In the genomic region with DNA sequence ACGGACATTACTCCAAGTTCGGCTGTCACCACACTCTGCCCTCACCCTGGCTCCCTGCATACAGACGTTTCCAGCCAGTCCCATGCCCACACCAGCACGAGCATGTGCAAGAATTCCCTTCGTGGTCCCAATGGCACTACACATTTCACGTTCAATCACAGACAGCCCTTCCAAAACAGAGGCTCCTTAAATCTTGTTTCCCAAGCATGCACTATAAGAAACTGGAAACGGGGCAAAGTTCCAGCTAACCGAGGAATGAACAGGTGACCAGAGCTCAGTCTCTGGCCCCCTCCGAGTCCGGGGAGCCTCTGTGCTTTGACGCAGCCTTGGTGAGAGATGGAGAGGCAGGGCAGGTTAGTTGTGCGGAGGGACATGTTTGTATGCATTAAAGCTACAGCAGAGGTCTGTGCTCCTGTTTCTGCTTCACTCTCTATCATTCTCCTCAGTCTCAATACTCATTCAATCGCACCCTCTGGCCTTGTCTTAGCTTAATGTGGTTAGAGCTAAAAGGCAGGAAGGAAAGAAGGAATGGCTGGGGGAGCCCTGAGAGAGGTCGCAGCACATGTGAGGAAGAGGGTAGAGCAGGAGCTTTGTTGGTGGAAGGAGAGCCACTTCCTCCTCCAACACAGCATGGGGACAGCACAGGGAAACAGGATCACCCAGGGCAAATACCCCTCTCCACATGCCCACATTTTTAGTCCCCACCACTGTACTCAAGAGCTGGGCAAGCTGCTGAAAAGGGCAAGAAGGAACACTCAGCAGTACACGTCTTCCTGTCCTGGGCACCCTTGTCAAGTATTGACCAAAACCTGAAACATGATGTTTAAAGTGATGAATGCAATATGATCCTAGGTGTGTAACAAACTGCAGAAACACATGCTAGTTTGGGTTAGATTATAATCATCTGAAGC, we compare ENCODE assay signal across 12 cellular contexts. TPM values are rescaled to one million over a fixed set of nuclear protein-coding genes. Genes with fewer than 3 reads are reported as not detected.
DNase-seq lines count a peak whose midpoint lies in the region; ATAC-seq and TF ChIP-seq lines count a peak whose summit lies in the region.
"Had no signal": no experiment of that assay in that cellular context is flagged by ENCODE, and none has a peak within 500 bp of the region (broad histone marks: within the 10 kb centered on the region; RNA-seq: fewer than 3 reads in every experiment).

No MANE protein-coding gene starts in this region.

- peak overlapping the region; percentile 1 for H3K4me3 ChIP-seq in CD8-positive, alpha-beta memory T cell (ENCODE audit: low read length)
- H3K4me3 ChIP-seq: SK-N-MC had no signal

- TF ChIP-seq CTCF in brain (conservative IDR thresholded peaks at IDR 0.05), result no peak
- TF ChIP-seq CTCF in nephron (IDR thresholded peaks at IDR 0.05; ENCODE audit: unreplicated experiment in 3 of 3), result no peak

- CTCF ChIA-PET in CD8-positive, alpha-beta memory T cell (lab: Charles Lee), result interaction anchor here (1.1 to 4.0 kb wide), 7 partner anchors 11 to 158 kb away, joined by 3 to 38 read pairs (median 4); partner anchors contain the start of genes ISCU and SELPLG

- peaks cover 1 to 9% (median 3%) of the 10 kb centered on the region in 3 donors for H3K36me3 Mint-ChIP-seq in CD8-positive, alpha-beta memory T cell
- H3K36me3 Mint-ChIP-seq in brain (peaks cover 55% of the 10 kb centered on the region), nephron (ENCODE audit: low read depth) (peaks cover 45% of the 10 kb centered on the region)

- no peaks in the 10 kb centered on the region for H3K27me3 Mint-ChIP-seq in CD8-positive, alpha-beta memory T cell
- no peaks in the 10 kb centered on the region for H3K27me3 Mint-ChIP-seq in brain
- no peaks in the 10 kb centered on the region for H3K27me3 Mint-ChIP-seq in nephron (ENCODE audit: low read depth)

- H3K27ac Mint-ChIP-seq in CD8-positive, alpha-beta memory T cell, result peak overlapping the region in 5 of 8 donors; percentile 34 to 86 (median 63)
- peak overlapping the region; percentile 29 to 95 (median 51) for H3K27ac Mint-ChIP-seq in brain
- H3K27ac Mint-ChIP-seq in nephron, result peak overlapping the region; percentile 70 to 75 (median 72)

- H3K4me1 ChIP-seq in CD8-positive, alpha-beta memory T cell (ENCODE audit: insufficient read depth, low read length), result peaks cover 20% of the 10 kb centered on the region

- no peak for DNase-seq in CD8-positive, alpha-beta memory T cell
- peak; percentile 41 to 59 for DNase-seq in Kasumi-1 (lab: John Stamatoyannopoulos, UW)
- DNase-seq in effector CD8-positive, alpha-beta T cell (lab: John Stamatoyannopoulos, UW), result no peak
- DNase-seq: central memory CD4-positive, alpha-beta T cell; DMS 273 treated with DMSO at 0.1 percent for 48 hours; NCI-H1105 had no signal

- no peaks in the 10 kb centered on the region for H3K9me3 Mint-ChIP-seq in CD8-positive, alpha-beta memory T cell
- H3K9me3 Mint-ChIP-seq in brain (no peaks in the 10 kb centered on the region), nephron (no peaks in the 10 kb centered on the region)

- ATAC-seq in GM18861 (IDR thresholded peaks at IDR 0.05; ENCODE audit: unreplicated experiment) (no peak), HG02852 (IDR thresholded peaks at IDR 0.05; ENCODE audit: unreplicated experiment) (no peak), HG03442 (IDR thresholded peaks at IDR 0.05; ENCODE audit: unreplicated experiment) (no peak)

- H3K9me3 ChIP-seq in CD8-positive, alpha-beta memory T cell (ENCODE audit: low read length), result no peaks in the 10 kb centered on the region

- no peaks in the 10 kb centered on the region for H3K27me3 ChIP-seq in CD8-positive, alpha-beta memory T cell (ENCODE audit: insufficient read depth, low read length, poor library complexity, severe bottlenecking)

- no peaks in the 10 kb centered on the region for H3K36me3 ChIP-seq in CD8-positive, alpha-beta memory T cell (ENCODE audit: insufficient read depth, low read length)

- POLR2A ChIA-PET in CD8-positive, alpha-beta memory T cell (lab: Charles Lee), result interaction anchor here (1.1 to 1.5 kb wide), 3 partner anchors 9 to 13 kb away, joined by 3 to 5 read pairs (median 3); partner anchors contain the start of gene SELPLG

- peak overlapping the region in 2 of 7 donors; percentile 40 to 44 for H3K4me3 Mint-ChIP-seq in CD8-positive, alpha-beta memory T cell
- H3K4me3 Mint-ChIP-seq in brain (no peak overlapping the region), nephron (peak overlapping the region in 1 of 3 experiments; percentile 14)

- H3K27ac ChIP-seq in CD8-positive, alpha-beta memory T cell (ENCODE audit: low read depth, low read length), result no peak overlapping the region

- peaks cover 17 to 26% (median 26%) of the 10 kb centered on the region in 3 donors for H3K4me1 Mint-ChIP-seq in CD8-positive, alpha-beta memory T cell
- H3K4me1 Mint-ChIP-seq in brain (peaks cover 73% of the 10 kb centered on the region), nephron (peaks cover 65% of the 10 kb centered on the region)

RNA-seq across cellular contexts. Expression of gene SELPLG, which starts 12.2 kb away (rescaled TPM):
- total RNA-seq in CD8-positive, alpha-beta memory T cell, result 10 to 100 TPM; 37.0 to 37.7 TPM
- 760 TPM for polyA plus RNA-seq in CD8-positive, alpha-beta memory T cell
- 8.1 TPM for polyA plus RNA-seq in brain (ENCODE audit: insufficient read depth, low read depth, low replicate concordance)

RNA-seq across cellular contexts. Expression of gene TMEM119, which starts 48.1 kb away (rescaled TPM):
- total RNA-seq in CD8-positive, alpha-beta memory T cell, result not detected
- polyA plus RNA-seq in CD8-positive, alpha-beta memory T cell, result 0.66 TPM
- polyA plus RNA-seq in brain (ENCODE audit: insufficient read depth, low read depth, low replicate concordance), result 4.6 TPM

Comparison
In these comparisons a context has a peak if more than half of its experiments do, and no peak if none do; other contexts are left out.
1. DNase-seq: peak in Kasumi-1 (2 of 2); none in CD8-positive, alpha-beta memory T cell (0 of 5) and effector CD8-positive, alpha-beta T cell (single experiment).
2. RNA of gene SELPLG, which starts 12.2 kb away (polyA plus RNA-seq): 760 TPM in CD8-positive, alpha-beta memory T cell (single experiment); 8.1 TPM in brain (single experiment); every median in the first group is over 10 times any median in the second.
3. Peak in every context shown above with its lines, with median percentiles within 50 percentile points of each other: H3K27ac Mint-ChIP-seq.